In the genomic region with DNA sequence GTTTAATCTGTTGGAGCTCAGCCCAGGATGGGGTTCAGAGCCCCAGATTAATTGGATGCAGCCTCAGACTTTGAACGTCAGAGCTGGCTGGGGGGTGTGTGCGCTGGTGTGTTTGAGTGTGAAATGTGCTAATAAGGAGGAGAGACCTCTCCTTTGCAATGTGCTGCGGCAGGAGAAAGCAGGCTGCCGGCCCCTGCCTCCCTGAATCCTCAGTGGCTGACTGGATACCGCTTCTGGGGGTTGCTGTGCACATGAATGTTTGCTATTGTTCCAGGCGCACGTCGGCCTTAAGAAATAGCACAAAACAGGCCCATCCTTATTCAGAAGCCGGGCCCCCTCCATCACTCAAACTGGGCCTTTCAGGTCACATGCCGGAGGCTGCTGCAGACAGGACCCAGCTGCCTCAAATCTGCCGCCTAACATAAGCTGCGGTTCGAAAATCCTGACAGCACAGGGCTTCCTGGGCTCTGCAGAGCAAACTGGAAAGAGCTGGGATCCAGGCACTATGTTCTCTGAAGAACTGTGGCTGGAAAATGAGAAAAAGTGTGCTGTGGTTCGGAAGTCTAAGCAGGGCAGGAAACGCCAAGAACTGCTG, we compare ENCODE assay signal across 14 cellular contexts.
DNase-seq lines count a peak whose midpoint lies in the region; ATAC-seq and TF ChIP-seq lines count a peak whose summit lies in the region.
"Had no signal": no experiment of that assay in that cellular context is flagged by ENCODE, and none has a peak within 500 bp of the region (broad histone marks: within the 10 kb centered on the region; RNA-seq: fewer than 3 reads in every experiment).

No MANE protein-coding gene starts in this region.

- H3K36me3 Mint-ChIP-seq in activated naive CD8-positive, alpha-beta T cell treated with anti-CD3 and anti-CD28 coated beads, Interleukin-2, amount 50 U/mL, for 24 hours (ENCODE audit: low read depth), result no peaks in the 10 kb centered on the region
- H3K36me3 Mint-ChIP-seq: activated naive CD8-positive, alpha-beta T cell; IgD-negative memory B cell had no signal

- H3K27ac ChIP-seq in cingulate gyrus (ENCODE audit: low read depth, low read length) (peak overlapping the region; percentile 94), hepatocyte (peak overlapping the region; percentile 71)
- H3K27ac ChIP-seq: epithelial cell of prostate, SJSA1 had no signal

- no peak for TF ChIP-seq CTCF in hepatocyte (IDR thresholded peaks at IDR 0.05; ENCODE audit: poor library complexity)

- no peak for DNase-seq in hepatocyte (ENCODE audit: low spot score)
- DNase-seq in occipital lobe (lab: John Stamatoyannopoulos, UW), result peak; percentile 43
- DNase-seq in activated naive CD8-positive, alpha-beta T cell treated with anti-CD3 and anti-CD28 coated beads, Interleukin-2, amount 50 U/mL, for 24 hours, result no peak
- no peak for DNase-seq in NCI-H1105 treated with DMSO at 0.1 percent for 48 hours (lab: John Stamatoyannopoulos, UW)
- DNase-seq in NCI-H187 (lab: John Stamatoyannopoulos, UW), result no peak
- DNase-seq: DND-41; mammary epithelial cell; stimulated activated CD4-positive, alpha-beta T cell treated with anti-CD3 and anti-CD28 coated beads, Interleukin-4, amount 100 ng/mL, for 1 hour had no signal

- H3K9me3 Mint-ChIP-seq in activated naive CD8-positive, alpha-beta T cell treated with anti-CD3 and anti-CD28 coated beads, Interleukin-2, amount 50 U/mL, for 24 hours, result no peaks in the 10 kb centered on the region
- H3K9me3 Mint-ChIP-seq: IgD-negative memory B cell had no signal

- peaks cover 32% of the 10 kb centered on the region for H3K4me1 ChIP-seq in hepatocyte (ENCODE audit: insufficient read depth)

- no peak overlapping the region for H2AFZ ChIP-seq in hepatocyte

- H3K36me3 ChIP-seq in hepatocyte (replicated peaks; ENCODE audit: insufficient read depth, low read depth), result no peaks in the 10 kb centered on the region
- H3K36me3 ChIP-seq: SJSA1 had no signal

- no peaks in the 10 kb centered on the region for H3K79me2 ChIP-seq in hepatocyte

- H3K27me3 ChIP-seq in hepatocyte, result no peaks in the 10 kb centered on the region

- H3K4me2 ChIP-seq in hepatocyte, result peak overlapping the region; percentile 66

- no peak for ATAC-seq in activated naive CD8-positive, alpha-beta T cell treated with anti-CD3 and anti-CD28 coated beads, Interleukin-2, amount 50 U/mL, for 24 hours
- no peak for ATAC-seq in HG02798 (IDR thresholded peaks at IDR 0.05; ENCODE audit: poor library complexity, unreplicated experiment)

- WGBS in hepatocyte (ENCODE audit: low lambda C conversion rate, missing lambda C conversion rate), result 35% methylated on average over 15 of the region's 15 CpGs

- no peak overlapping the region for H3K4me3 ChIP-seq in hepatocyte
- H3K4me3 ChIP-seq: SJSA1 had no signal

- H3K27ac Mint-ChIP-seq in activated naive CD8-positive, alpha-beta T cell treated with anti-CD3 and anti-CD28 coated beads, Interleukin-2, amount 50 U/mL, for 24 hours, result no peak overlapping the region
- H3K27ac Mint-ChIP-seq: activated naive CD8-positive, alpha-beta T cell; IgD-negative memory B cell had no signal

- H3K4me1 Mint-ChIP-seq in activated naive CD8-positive, alpha-beta T cell treated with anti-CD3 and anti-CD28 coated beads, Interleukin-2, amount 50 U/mL, for 24 hours, result no peaks in the 10 kb centered on the region
- H3K4me1 Mint-ChIP-seq: IgD-negative memory B cell had no signal

- no peaks in the 10 kb centered on the region for H3K9me3 ChIP-seq in hepatocyte (ENCODE audit: low read depth)
- H3K9me3 ChIP-seq: SJSA1 had no signal

- H3K27me3 Mint-ChIP-seq in activated naive CD8-positive, alpha-beta T cell treated with anti-CD3 and anti-CD28 coated beads, Interleukin-2, amount 50 U/mL, for 24 hours, result no peaks in the 10 kb centered on the region
- H3K27me3 Mint-ChIP-seq: activated naive CD8-positive, alpha-beta T cell; IgD-negative memory B cell had no signal

- H3K9me2 ChIP-seq in hepatocyte (replicated peaks; ENCODE audit: insufficient read depth), result no peaks in the 10 kb centered on the region

- H4K20me1 ChIP-seq in hepatocyte (ENCODE audit: insufficient read depth, poor library complexity, severe bottlenecking), result no peaks in the 10 kb centered on the region

- H3K4me3 Mint-ChIP-seq in activated naive CD8-positive, alpha-beta T cell treated with anti-CD3 and anti-CD28 coated beads, Interleukin-2, amount 50 U/mL, for 24 hours, result no peak overlapping the region
- H3K4me3 Mint-ChIP-seq: activated naive CD8-positive, alpha-beta T cell; IgD-negative memory B cell had no signal
